In the genomic region with DNA sequence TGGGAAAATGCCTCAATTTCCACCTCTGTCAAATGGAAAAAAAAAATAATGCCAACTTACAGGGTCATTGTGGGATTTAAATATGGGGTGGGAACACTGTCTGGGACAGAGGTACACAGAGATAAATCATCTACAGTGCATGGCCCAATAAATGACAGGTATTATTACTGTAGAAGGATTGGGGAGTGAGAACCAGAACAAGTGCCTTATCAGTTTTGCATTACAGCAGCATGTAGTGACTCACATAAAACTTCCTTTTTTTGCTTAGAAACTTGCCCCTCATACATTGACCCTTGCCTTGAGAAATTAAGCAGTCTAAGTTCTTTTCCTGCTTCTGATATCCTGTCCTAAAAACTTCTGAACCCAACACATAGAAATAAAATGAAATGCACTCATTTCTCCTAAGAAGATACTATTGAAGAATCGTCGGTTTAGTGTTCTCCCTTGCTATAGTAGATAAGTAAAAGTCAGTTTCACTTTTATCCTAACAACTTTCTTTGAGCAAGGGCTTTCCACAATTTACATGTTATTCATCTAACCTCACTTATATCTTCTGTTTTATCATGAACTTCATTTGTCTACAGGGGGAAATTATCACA, we compare ENCODE assay signal across 13 cellular contexts.
DNase-seq lines count a peak whose midpoint lies in the region; ATAC-seq and TF ChIP-seq lines count a peak whose summit lies in the region.
"Had no signal": no experiment of that assay in that cellular context is flagged by ENCODE, and none has a peak within 500 bp of the region (broad histone marks: within the 10 kb centered on the region; RNA-seq: fewer than 3 reads in every experiment).

No MANE protein-coding gene starts in this region.

- DNase-seq in stimulated activated naive CD8-positive, alpha-beta T cell treated with anti-CD3 and anti-CD28 coated beads, Interleukin-15, amount 100 ng/mL, for 72 hours, result no peak
- DNase-seq in SKM-1 (lab: John Stamatoyannopoulos, UW; ENCODE audit: unreplicated experiment) (peak; percentile 14), fibroblast of the aortic adventitia (ENCODE audit: low read depth) (peak; percentile 55), NCI-H187 treated with DMSO at 0.1 percent for 48 hours (lab: John Stamatoyannopoulos, UW) (no peak), neuronal stem cell (ENCODE audit: low spot score) (no peak), foreskin fibroblast (no peak), HFFc6 (no peak)
- DNase-seq: Calu3, MG63, NCI-H526, nephron progenitor cell had no signal

- no peak overlapping the region for H3K14ac ChIP-seq in neuronal stem cell (ENCODE audit: low read length)

- no peak overlapping the region for H2BK15ac ChIP-seq in neuronal stem cell (ENCODE audit: low read length)

- no peak overlapping the region for H2AK5ac ChIP-seq in neuronal stem cell (ENCODE audit: low read depth, low read length)

- H3K9me3 Mint-ChIP-seq in stimulated activated naive CD8-positive, alpha-beta T cell treated with anti-CD3 and anti-CD28 coated beads, Interleukin-15, Interleukin-2, amounts not matched to agents 100 ng/mL and 50 ng/mL, for 24 hours, result no peaks in the 10 kb centered on the region
- no peaks in the 10 kb centered on the region for H3K9me3 Mint-ChIP-seq in stimulated activated naive CD8-positive, alpha-beta T cell treated with anti-CD3 and anti-CD28 coated beads, Interleukin-15, amount 100 ng/mL, for 72 hours
- H3K9me3 Mint-ChIP-seq in HFFc6, result no peaks in the 10 kb centered on the region

- H3K4me1 Mint-ChIP-seq in stimulated activated naive CD8-positive, alpha-beta T cell treated with anti-CD3 and anti-CD28 coated beads, Interleukin-15, Interleukin-2, amounts not matched to agents 100 ng/mL and 50 ng/mL, for 24 hours (ENCODE audit: low read depth), result peaks cover 10% of the 10 kb centered on the region
- peaks cover 12% of the 10 kb centered on the region for H3K4me1 Mint-ChIP-seq in stimulated activated naive CD8-positive, alpha-beta T cell treated with anti-CD3 and anti-CD28 coated beads, Interleukin-15, amount 100 ng/mL, for 72 hours
- H3K4me1 Mint-ChIP-seq in HFFc6 (ENCODE audit: low read depth), result peaks cover 44% of the 10 kb centered on the region

- H3K9ac ChIP-seq in neuronal stem cell (ENCODE audit: low read depth, low read length, poor library complexity), result no peak overlapping the region

- no peak overlapping the region for H3K4me3 Mint-ChIP-seq in stimulated activated naive CD8-positive, alpha-beta T cell treated with anti-CD3 and anti-CD28 coated beads, Interleukin-15, Interleukin-2, amounts not matched to agents 100 ng/mL and 50 ng/mL, for 24 hours
- H3K4me3 Mint-ChIP-seq in stimulated activated naive CD8-positive, alpha-beta T cell treated with anti-CD3 and anti-CD28 coated beads, Interleukin-15, amount 100 ng/mL, for 72 hours, result no peak overlapping the region
- H3K4me3 Mint-ChIP-seq in HFFc6, result no peak overlapping the region
- H3K4me3 Mint-ChIP-seq: nephron progenitor cell had no signal

- no peak for ATAC-seq in stimulated activated naive CD8-positive, alpha-beta T cell treated with anti-CD3 and anti-CD28 coated beads, Interleukin-15, amount 100 ng/mL, for 72 hours

- H3K4me1 ChIP-seq in neuronal stem cell (ENCODE audit: control insufficient read depth in 2 of 2, insufficient read depth in 1 of 2, low read depth in 1 of 2, low read length in 2 of 2), result peaks cover 2 to 14% of the 10 kb centered on the region in 2 donors
- H3K4me1 ChIP-seq: HAP-1 had no signal

- no peak overlapping the region for H4K8ac ChIP-seq in neuronal stem cell (ENCODE audit: low read depth, low read length)

- H3K4me3 ChIP-seq in fibroblast of the aortic adventitia (ENCODE audit: low read depth, low read length) (no peak overlapping the region), neuronal stem cell (ENCODE audit: low read length in 2 of 2) (no peak overlapping the region), foreskin fibroblast (ENCODE audit: low read depth in 1 of 2, low read length in 2 of 2) (no peak overlapping the region)
- H3K4me3 ChIP-seq: HAP-1, MG63 had no signal

- WGBS in neuronal stem cell (ENCODE audit: extremely low coverage in 2 of 2, insufficient read length in 2 of 2, insufficient replicate concordance in 1 of 2), 2 donors, result no CpG with 5 or more reads among the region's 2 CpGs

- no peak overlapping the region for H3K4me2 ChIP-seq in neuronal stem cell (ENCODE audit: insufficient read depth, low read length, poor library complexity, severe bottlenecking)

- H3K23ac ChIP-seq in neuronal stem cell (ENCODE audit: low read depth, low read length, poor library complexity), result no peak overlapping the region

- H2AFZ ChIP-seq in neuronal stem cell (ENCODE audit: low read length), result no peak overlapping the region

- no peak overlapping the region for H3K4ac ChIP-seq in neuronal stem cell (ENCODE audit: low read length)

- no peaks in the 10 kb centered on the region for H3K27me3 ChIP-seq in neuronal stem cell (ENCODE audit: control insufficient read depth in 3 of 3, insufficient read depth in 3 of 3, low read depth in 1 of 3, low read length in 3 of 3)
- H3K27me3 ChIP-seq: MG63 had no signal

- no peaks in the 10 kb centered on the region for H3K36me3 ChIP-seq in neuronal stem cell (replicated peaks in 1 of 2; ENCODE audit: control insufficient read depth in 2 of 2, insufficient read depth in 2 of 2, low read length in 2 of 2)
- H3K36me3 ChIP-seq: HAP-1, MG63 had no signal

- peak overlapping the region; percentile 6 for H3K27ac Mint-ChIP-seq in stimulated activated naive CD8-positive, alpha-beta T cell treated with anti-CD3 and anti-CD28 coated beads, Interleukin-15, Interleukin-2, amounts not matched to agents 100 ng/mL and 50 ng/mL, for 24 hours
- H3K27ac Mint-ChIP-seq in stimulated activated naive CD8-positive, alpha-beta T cell treated with anti-CD3 and anti-CD28 coated beads, Interleukin-15, amount 100 ng/mL, for 72 hours, result no peak overlapping the region
- H3K27ac Mint-ChIP-seq in HFFc6, result no peak overlapping the region
- H3K27ac Mint-ChIP-seq: nephron progenitor cell had no signal

- no peaks in the 10 kb centered on the region for H3K79me1 ChIP-seq in neuronal stem cell (ENCODE audit: low read depth, low read length)

- no peak overlapping the region for H3K18ac ChIP-seq in neuronal stem cell (ENCODE audit: low read length)

- no peak overlapping the region for H2BK12ac ChIP-seq in neuronal stem cell (ENCODE audit: low read length)

- no peaks in the 10 kb centered on the region for H3K27me3 Mint-ChIP-seq in stimulated activated naive CD8-positive, alpha-beta T cell treated with anti-CD3 and anti-CD28 coated beads, Interleukin-15, Interleukin-2, amounts not matched to agents 100 ng/mL and 50 ng/mL, for 24 hours
- H3K27me3 Mint-ChIP-seq in stimulated activated naive CD8-positive, alpha-beta T cell treated with anti-CD3 and anti-CD28 coated beads, Interleukin-15, amount 100 ng/mL, for 72 hours, result peaks cover 6% of the 10 kb centered on the region
- no peaks in the 10 kb centered on the region; the same call in 1 of the 2 replicates for H3K27me3 Mint-ChIP-seq in HFFc6 (ENCODE audit: insufficient read depth)

- no peak overlapping the region for H4K91ac ChIP-seq in neuronal stem cell (ENCODE audit: low read depth, low read length, poor library complexity)

- no peak overlapping the region for H3K27ac ChIP-seq in neuronal stem cell (replicated peaks; ENCODE audit: low read length)

- no peak overlapping the region for H2BK5ac ChIP-seq in neuronal stem cell (ENCODE audit: low read length)

- peaks cover 0 to 2% of the 10 kb centered on the region in 2 donors for H3K9me3 ChIP-seq in neuronal stem cell (replicated peaks in 1 of 2; ENCODE audit: control insufficient read depth in 2 of 2, insufficient read depth in 1 of 2, low read depth in 1 of 2, low read length in 2 of 2)
- H3K9me3 ChIP-seq: HAP-1, MG63 had no signal

- TF ChIP-seq CTCF in fibroblast of the aortic adventitia (IDR thresholded peaks at IDR 0.05; ENCODE audit: insufficient read depth, low read length), result no peak
- no peak for TF ChIP-seq CTCF in foreskin fibroblast (IDR thresholded peaks at IDR 0.05; ENCODE audit: low read depth, low read length)
- no peak for TF ChIP-seq CTCF in HFFc6 (IDR thresholded peaks at IDR 0.05)

- no peaks in the 10 kb centered on the region for H3K36me3 Mint-ChIP-seq in stimulated activated naive CD8-positive, alpha-beta T cell treated with anti-CD3 and anti-CD28 coated beads, Interleukin-15, Interleukin-2, amounts not matched to agents 100 ng/mL and 50 ng/mL, for 24 hours (ENCODE audit: low read depth)
- no peaks in the 10 kb centered on the region for H3K36me3 Mint-ChIP-seq in HFFc6 (ENCODE audit: low read depth)

- no peak overlapping the region for H2BK120ac ChIP-seq in neuronal stem cell (ENCODE audit: low read depth, low read length)

Comparison
In these comparisons a context has a peak if more than half of its experiments do, and no peak if none do; other contexts are left out.
1. DNase-seq: peak in SKM-1 (single experiment) and fibroblast of the aortic adventitia (single experiment); none in stimulated activated naive CD8-positive, alpha-beta T cell treated with anti-CD3 and anti-CD28 coated beads, Interleukin-15, amount 100 ng/mL, for 72 hours (0 of 2), NCI-H187 treated with DMSO at 0.1 percent for 48 hours (single experiment), neuronal stem cell (single experiment), foreskin fibroblast (0 of 2) and HFFc6 (single experiment).